In the genomic region with DNA sequence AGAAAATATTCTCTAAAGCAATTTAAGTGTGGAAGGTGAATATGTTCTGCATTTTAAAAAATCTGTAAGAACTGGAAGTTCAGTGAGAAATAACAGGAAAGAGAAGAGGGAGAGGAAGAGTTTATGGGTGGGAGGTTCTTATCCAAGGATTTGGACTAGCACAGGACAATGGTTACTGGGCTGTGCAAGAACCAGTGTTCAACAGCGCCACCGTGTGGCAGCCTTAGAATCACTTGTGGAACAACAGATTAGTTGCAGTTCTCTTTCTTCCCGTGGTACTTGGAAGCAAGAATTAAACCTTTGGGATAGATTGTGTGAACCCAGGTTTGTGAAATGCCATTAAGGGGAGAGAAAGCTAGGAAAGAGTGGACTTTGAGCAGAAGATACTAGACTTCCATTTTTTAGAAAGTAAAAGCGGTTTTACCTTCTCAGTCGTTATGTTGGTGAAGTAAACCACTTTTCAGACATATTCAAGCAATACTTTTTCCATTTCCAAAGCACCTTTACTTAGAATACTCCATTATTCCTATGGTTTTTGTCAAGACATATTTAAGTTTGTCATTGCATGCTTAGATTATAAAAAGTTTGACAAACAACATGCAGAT, we compare ENCODE assay signal across 8 cellular contexts.
A peak's percentile ranks its signal among the peaks of the same experiment; 100 is the strongest.
DNase-seq lines count a peak whose midpoint lies in the region; ATAC-seq, FAIRE-seq and TF ChIP-seq lines count a peak whose summit lies in the region.

No MANE protein-coding gene starts in this region.

- peaks cover 18 to 26% of the 10 kb centered on the region in 2 donors for H3K9me3 Mint-ChIP-seq in activated T-cell treated with anti-CD3 and anti-CD28 coated beads, Interleukin-2, amount 50 U/mL, for 72 hours
- H3K9me3 Mint-ChIP-seq in mesothelial cell of epicardium: peaks cover 35% of the 10 kb centered on the region

- peaks cover 2 to 6% of the 10 kb centered on the region in 2 donors for H3K36me3 Mint-ChIP-seq in activated T-cell treated with anti-CD3 and anti-CD28 coated beads, Interleukin-2, amount 50 U/mL, for 72 hours (ENCODE audit: insufficient read depth in 2 of 2)
- no peaks in the 10 kb centered on the region for H3K36me3 Mint-ChIP-seq in mesothelial cell of epicardium

- H3K79me2 ChIP-seq in KMS-11 (ENCODE audit: insufficient read depth, low read depth): no peaks in the 10 kb centered on the region

- no peak overlapping the region for H3K27ac Mint-ChIP-seq in activated T-cell treated with anti-CD3 and anti-CD28 coated beads, Interleukin-2, amount 50 U/mL, for 72 hours
- H3K27ac Mint-ChIP-seq in mesothelial cell of epicardium: no peak overlapping the region

- TF ChIP-seq CTCF in KMS-11 (conservative IDR thresholded peaks at IDR 0.05; ENCODE audit: low read depth, low read length) (peak; percentile 90), mesothelial cell of epicardium (IDR thresholded peaks at IDR 0.05; ENCODE audit: unreplicated experiment) (peak; percentile 59)

- no peak overlapping the region for H2AFZ ChIP-seq in KMS-11 (ENCODE audit: low read depth)

- no peak overlapping the region for H3K4me3 Mint-ChIP-seq in activated T-cell treated with anti-CD3 and anti-CD28 coated beads, Interleukin-2, amount 50 U/mL, for 72 hours
- H3K4me3 Mint-ChIP-seq in mesothelial cell of epicardium: no peak overlapping the region

- no peak for FAIRE-seq in GM19239 (lab: Jason Lieb, UNC)

- H3K4me2 ChIP-seq in KMS-11: no peak overlapping the region

- H3K27me3 Mint-ChIP-seq in activated T-cell treated with anti-CD3 and anti-CD28 coated beads, Interleukin-2, amount 50 U/mL, for 72 hours (ENCODE audit: low read depth): no peaks in the 10 kb centered on the region
- peaks cover 10% of the 10 kb centered on the region for H3K27me3 Mint-ChIP-seq in mesothelial cell of epicardium (ENCODE audit: low read depth)

- no peaks in the 10 kb centered on the region for H4K20me1 ChIP-seq in KMS-11 (ENCODE audit: insufficient read depth)

- H3K4me3 ChIP-seq in KMS-11 (IDR thresholded peaks at IDR 0.05; ENCODE audit: insufficient read depth, low read depth, low read length): no peak overlapping the region

- no peaks in the 10 kb centered on the region for H3K4me1 Mint-ChIP-seq in activated T-cell treated with anti-CD3 and anti-CD28 coated beads, Interleukin-2, amount 50 U/mL, for 72 hours (ENCODE audit: low read depth)
- H3K4me1 Mint-ChIP-seq in mesothelial cell of epicardium: peaks cover 6% of the 10 kb centered on the region

- no peak for ATAC-seq in activated T-cell treated with anti-CD3 and anti-CD28 coated beads, Interleukin-2, amount 50 U/mL, for 72 hours (replicated peaks in 1 of 2)
- ATAC-seq in GM19324 (IDR thresholded peaks at IDR 0.05; ENCODE audit: low FRiP score, unreplicated experiment): no peak
- no peak for ATAC-seq in esophagus mucosa

- H3K4me1 ChIP-seq in KMS-11 (ENCODE audit: low read depth, poor library complexity, severe bottlenecking): no peaks in the 10 kb centered on the region

- H3K36me3 ChIP-seq in KMS-11 (ENCODE audit: insufficient read depth): no peaks in the 10 kb centered on the region

- H3K9ac ChIP-seq in KMS-11: no peak overlapping the region

- H3K27me3 ChIP-seq in KMS-11 (ENCODE audit: insufficient read depth, low read depth): no peaks in the 10 kb centered on the region

- DNase-seq in DMS153 treated with DMSO at 0.1 percent for 48 hours (lab: John Stamatoyannopoulos, UW; ENCODE audit: unreplicated experiment): peak; percentile 4
- DNase-seq in DMS153 (lab: John Stamatoyannopoulos, UW): no peak
- DNase-seq in activated T-cell treated with anti-CD3 and anti-CD28 coated beads, Interleukin-2, amount 50 U/mL, for 72 hours: peak; percentile 44 to 48
- no peak for DNase-seq in mesothelial cell of epicardium (ENCODE audit: low spot score in 2 of 2, unreplicated experiment in 2 of 2)
- DNase-seq in GM19239 (ENCODE audit: insufficient read length, low spot score): no peak

- no peak overlapping the region for H3K27ac ChIP-seq in KMS-11

Comparison
In these comparisons a context has a peak if more than half of its experiments do, and no peak if none do; other contexts are left out.
1. DNase-seq: peak in DMS153 treated with DMSO at 0.1 percent for 48 hours (single experiment) and activated T-cell treated with anti-CD3 and anti-CD28 coated beads, Interleukin-2, amount 50 U/mL, for 72 hours (2 of 2); none in DMS153 (single experiment), mesothelial cell of epicardium (0 of 2) and GM19239 (single experiment).